ENCODE assay signal across 1 cellular context in genomic region chr14:73465833-73466532, GRCh38.
TF ChIP-seq lines count a peak whose summit lies in the region.

No MANE protein-coding gene starts in this region.

TF ChIP-seq in endothelial cell of umbilical vein, 7 proteins besides CTCF, POLR2A, EP300 and RAD21:
- TF ChIP-seq MYC (IDR thresholded peaks at IDR 0.05; ENCODE audit: low read depth, low read length): no peak
- TF ChIP-seq GATA2 (IDR thresholded peaks at IDR 0.05; ENCODE audit: insufficient read depth, insufficient read length, low read depth, low read length): peak; percentile 82
- TF ChIP-seq MAX (IDR thresholded peaks at IDR 0.05; ENCODE audit: insufficient read depth, insufficient read length): no peak
- TF ChIP-seq POLR2AphosphoS5 (IDR thresholded peaks at IDR 0.05; ENCODE audit: insufficient read depth, low read depth, low read length): peak; percentile 70
- TF ChIP-seq JUN (IDR thresholded peaks at IDR 0.05; ENCODE audit: borderline replicate concordance, insufficient read depth, insufficient read length, low read depth): peak; percentile 29
- TF ChIP-seq EZH2 (IDR thresholded peaks at IDR 0.05; ENCODE audit: borderline replicate concordance, low read depth, low read length, severe bottlenecking): no peak
- TF ChIP-seq FOS (IDR thresholded peaks at IDR 0.05; ENCODE audit: borderline replicate concordance, insufficient read depth, low read length): peak; percentile 58
